Comparison of ENCODE assay signal across 1 cellular context in genomic region chr6:50722829-50723562, GRCh38.
TF ChIP-seq lines count a peak whose summit lies in the region.

No MANE protein-coding gene starts in this region.

TF ChIP-seq in H1, 55 proteins besides CTCF, POLR2A, EP300 and RAD21:
- TF ChIP-seq CHD2 (IDR thresholded peaks at IDR 0.05; ENCODE audit: low read length) (no peak), RNF2 (IDR thresholded peaks at IDR 0.05; ENCODE audit: borderline replicate concordance, low read depth, low read length, missing control alignments, poor library complexity, severe bottlenecking) (peak; percentile 76), HDAC2 (IDR thresholded peaks at IDR 0.05; ENCODE audit: borderline replicate concordance in 1 of 2, low read depth in 2 of 2, low read length in 2 of 2) (no peak), ASH2L (IDR thresholded peaks at IDR 0.05; ENCODE audit: low read length) (no peak), SUZ12 (IDR thresholded peaks at IDR 0.05; ENCODE audit: low read length) (peak; percentile 67), EZH2 (IDR thresholded peaks at IDR 0.05; ENCODE audit: low read depth, low read length, severe bottlenecking) (peak; percentile 46)
